ENCODE assay signal across 27 cellular contexts in the genomic region with DNA sequence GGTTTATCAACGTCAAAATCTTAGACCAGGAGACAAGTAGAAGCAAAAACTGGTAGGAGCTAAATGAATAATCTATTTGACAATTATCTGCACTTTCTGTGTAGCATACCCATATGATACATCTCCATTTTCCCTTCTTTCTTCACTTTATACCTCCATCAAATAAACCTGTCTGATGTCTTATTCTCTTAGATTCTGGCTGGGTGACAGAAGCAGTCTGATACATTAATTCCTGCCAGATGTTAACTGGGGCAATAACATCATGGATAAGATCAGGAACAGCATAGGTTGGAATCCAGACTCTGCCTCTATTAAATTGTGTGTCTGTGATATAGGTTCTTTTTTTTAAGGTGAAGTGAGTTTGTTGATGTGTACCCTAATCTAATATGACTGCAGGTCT.
"Had no signal": no experiment of that assay in that cellular context is flagged by ENCODE, and none has a peak within 500 bp of the region (broad histone marks: within the 10 kb centered on the region; RNA-seq: fewer than 3 reads in every experiment).

No MANE protein-coding gene starts in this region.

- H3K9me3 ChIP-seq: stomach, suprapubic skin, testis, thoracic aorta, thyroid gland, tibial artery, tibial nerve, transverse colon, upper lobe of left lung, upper lobe of right lung, uterus, vagina had no signal

- ATAC-seq: stimulated activated naive B cell treated with anti-CD40 and anti-IgM and Interleukin-4, amounts not matched to agents 10 μg/mL and 1 μg/mL and 100 μg/mL, for 72 hours; stimulated activated naive CD8-positive, alpha-beta T cell treated with anti-CD3 and anti-CD28 coated beads, Interleukin-15, amount 100 ng/mL, for 72 hours; stimulated activated naive CD8-positive, alpha-beta T cell treated with anti-CD3 and anti-CD28 coated beads, Interleukin-15, Interleukin-2, amounts not matched to agents 100 U/mL and 50 U/mL, for 24 hours; upper lobe of right lung had no signal

- H3K27me3 ChIP-seq: stomach, suprapubic skin, testis, thyroid gland, tibial artery, tibial nerve, upper lobe of left lung, upper lobe of right lung, uterus, vagina had no signal

- H3K27ac Mint-ChIP-seq: stimulated activated effector memory CD8-positive, alpha-beta T cell treated with anti-CD3 and anti-CD28 coated beads, Interleukin-12 subunit alpha, Interleukin-12 subunit beta, amount 100 ng/mL, for 72 hours; stimulated activated naive B cell treated with anti-CD40 and anti-IgM and Interleukin-4, amounts not matched to agents 10 μg/mL and 1 μg/mL and 100 μg/mL, for 72 hours; stimulated activated naive CD8-positive, alpha-beta T cell treated with anti-CD3 and anti-CD28 coated beads, Interleukin-15, amount 100 ng/mL, for 72 hours; stimulated activated naive CD8-positive, alpha-beta T cell treated with anti-CD3 and anti-CD28 coated beads, Interleukin-15, Interleukin-2, amounts not matched to agents 100 ng/mL and 50 ng/mL, for 24 hours; type B pancreatic cell had no signal

- H3K4me1 ChIP-seq: stomach, testis, thyroid gland, tibial nerve, transverse colon, upper lobe of left lung, upper lobe of right lung, vagina had no signal

- H3K4me3 ChIP-seq: stomach, suprapubic skin, testis, thoracic aorta, thyroid gland, tibial artery, tibial nerve, transverse colon, upper lobe of left lung, upper lobe of right lung, uterus, vagina had no signal

- H3K4me1 Mint-ChIP-seq: stimulated activated effector memory CD8-positive, alpha-beta T cell treated with anti-CD3 and anti-CD28 coated beads, Interleukin-12 subunit alpha, Interleukin-12 subunit beta, amount 100 ng/mL, for 72 hours; stimulated activated naive B cell treated with anti-CD40 and anti-IgM and Interleukin-4, amounts not matched to agents 10 μg/mL and 1 μg/mL and 100 μg/mL, for 72 hours; stimulated activated naive CD8-positive, alpha-beta T cell treated with anti-CD3 and anti-CD28 coated beads, Interleukin-15, amount 100 ng/mL, for 72 hours had no signal

- H3K36me3 Mint-ChIP-seq: stimulated activated effector memory CD8-positive, alpha-beta T cell treated with anti-CD3 and anti-CD28 coated beads, Interleukin-12 subunit alpha, Interleukin-12 subunit beta, amount 100 ng/mL, for 72 hours; stimulated activated naive B cell treated with anti-CD40 and anti-IgM and Interleukin-4, amounts not matched to agents 10 μg/mL and 1 μg/mL and 100 μg/mL, for 72 hours; type B pancreatic cell had no signal

- H3K36me3 ChIP-seq: stomach, suprapubic skin, thoracic aorta, thyroid gland, tibial artery, tibial nerve, transverse colon, upper lobe of left lung, upper lobe of right lung, uterus, vagina had no signal

- H3K9me3 Mint-ChIP-seq: stimulated activated effector memory CD8-positive, alpha-beta T cell treated with anti-CD3 and anti-CD28 coated beads, Interleukin-12 subunit alpha, Interleukin-12 subunit beta, amount 100 ng/mL, for 72 hours; stimulated activated naive CD8-positive, alpha-beta T cell treated with anti-CD3 and anti-CD28 coated beads, Interleukin-15, amount 100 ng/mL, for 72 hours; stimulated activated naive CD8-positive, alpha-beta T cell treated with anti-CD3 and anti-CD28 coated beads, Interleukin-15, Interleukin-2, amounts not matched to agents 100 ng/mL and 50 ng/mL, for 24 hours; type B pancreatic cell had no signal

- DNase-seq: stimulated activated CD4-positive, alpha-beta T cell treated with anti-CD3 and anti-CD28 coated beads, Interleukin-2, amount 100 ng/mL, for 48 hours; stimulated activated CD4-positive, alpha-beta T cell treated with anti-CD3 and anti-CD28 coated beads, Interleukin-4, amount 100 ng/mL, for 1 hour; stimulated activated CD4-positive, alpha-beta T cell treated with anti-CD3 and anti-CD28 coated beads, Interleukin-4, amount 100 ng/mL, for 24 hours; stimulated activated CD4-positive, alpha-beta T cell treated with anti-CD3 and anti-CD28 coated beads, Interleukin-4, amount 100 ng/mL, for 4 hours; stimulated activated CD8-positive, alpha-beta memory T cell treated with anti-CD3 and anti-CD28 coated beads, Interleukin-4, amount 100 ng/mL, for 48 hours; stimulated activated naive B cell treated with anti-CD40 and anti-IgM and Interleukin-4, amounts not matched to agents 10 μg/mL and 1 μg/mL and 100 μg/mL, for 72 hours; stimulated activated naive CD4-positive, alpha-beta T cell; stimulated activated naive CD4-positive, alpha-beta T cell treated with Interleukin-2 at 50 U/mL for 16 hours; stimulated activated naive CD8-positive, alpha-beta T cell treated with anti-CD3 and anti-CD28 coated beads, Interleukin-15, amount 100 ng/mL, for 72 hours; stimulated activated naive CD8-positive, alpha-beta T cell treated with anti-CD3 and anti-CD28 coated beads, Interleukin-15, Interleukin-2, amounts not matched to agents 100 U/mL and 50 U/mL, for 24 hours; stomach; substantia nigra; testis; thyroid gland; tibial artery; transverse colon; trophoblast cell; upper lobe of left lung; upper lobe of right lung; uterus had no signal

- H3K4me3 Mint-ChIP-seq: stimulated activated effector memory CD8-positive, alpha-beta T cell treated with anti-CD3 and anti-CD28 coated beads, Interleukin-12 subunit alpha, Interleukin-12 subunit beta, amount 100 ng/mL, for 72 hours; stimulated activated naive B cell treated with anti-CD40 and anti-IgM and Interleukin-4, amounts not matched to agents 10 μg/mL and 1 μg/mL and 100 μg/mL, for 72 hours; stimulated activated naive CD8-positive, alpha-beta T cell treated with anti-CD3 and anti-CD28 coated beads, Interleukin-15, amount 100 ng/mL, for 72 hours; stimulated activated naive CD8-positive, alpha-beta T cell treated with anti-CD3 and anti-CD28 coated beads, Interleukin-15, Interleukin-2, amounts not matched to agents 100 ng/mL and 50 ng/mL, for 24 hours; type B pancreatic cell had no signal

- H3K27ac ChIP-seq: stomach, suprapubic skin, testis, thoracic aorta, thyroid gland, tibial artery, tibial nerve, transverse colon, upper lobe of left lung, upper lobe of right lung, uterus, vagina had no signal
